ENCODE assay signal across 9 cellular contexts in genomic region chr10:119657725-119658124, GRCh38. TPM values are rescaled to one million over a fixed set of nuclear protein-coding genes. Genes with fewer than 3 reads are reported as not detected.
DNase-seq lines count a peak whose midpoint lies in the region; ATAC-seq lines count a peak whose summit lies in the region.
"Had no signal": no experiment of that assay in that cellular context is flagged by ENCODE, and none has a peak within 500 bp of the region (broad histone marks: within the 10 kb centered on the region; RNA-seq: fewer than 3 reads in every experiment).

No MANE protein-coding gene starts in this region.

- in situ Hi-C loops in G401 (cut with HindIII; ENCODE audit: low sequenced_read_pairs) = no loop called here
- in situ Hi-C loops in HAP-1 (cut with MboI; ENCODE audit: low sequenced_read_pairs) = no loop called here

- H3K36me3 ChIP-seq in adipocyte (ENCODE audit: control insufficient read depth, insufficient read depth, low read length, severe bottlenecking) (peaks cover 6% of the 10 kb centered on the region), HAP-1 (replicated peaks) (peaks cover 26% of the 10 kb centered on the region)

- intact Hi-C loops in sciatic nerve (cut with DNase I) = no loop called here

- H3K4me3 ChIP-seq in adipocyte (ENCODE audit: low read length) (peak overlapping the region; percentile 89), HAP-1 (no peak overlapping the region)

- H3K9me3 ChIP-seq in adipocyte (ENCODE audit: control insufficient read depth, low read length) (no peaks in the 10 kb centered on the region), HAP-1 (no peaks in the 10 kb centered on the region; the same call in 1 of the 2 replicates)

- H3K27me3 ChIP-seq in adipocyte (replicated peaks; ENCODE audit: control insufficient read depth, insufficient read depth, low read length) (no peaks in the 10 kb centered on the region), HAP-1 (ENCODE audit: low read depth) (no peaks in the 10 kb centered on the region)

- H3K4me1 ChIP-seq in adipocyte (ENCODE audit: control insufficient read depth, insufficient read depth, low read length) (peaks cover 82% of the 10 kb centered on the region), HAP-1 (peaks cover 11% of the 10 kb centered on the region)

- peak; percentile 42 for ATAC-seq in sciatic nerve

- DNase-seq in G401 (ENCODE audit: low spot score) (peak; percentile 77), adipocyte (ENCODE audit: low read depth) (no peak), hypothalamus (lab: John Stamatoyannopoulos, UW) (peak in 26 of 51 donors; percentile 9 to 77 (median 44)), sciatic nerve (ENCODE audit: low spot score) (no peak), occipital lobe (lab: John Stamatoyannopoulos, UW) (no peak), GF-D8 (lab: John Stamatoyannopoulos, UW) (no peak), HAP-1 (ENCODE audit: low spot score in 2 of 2) (no peak), activated T-cell treated with anti-CD3 and anti-CD28 coated beads for 4 hours (no peak)
- DNase-seq: NCI-H526 had no signal

- peak overlapping the region; percentile 86 for H3K9ac ChIP-seq in adipocyte (ENCODE audit: low read length)

RNA-seq across cellular contexts. Expression of gene BAG3, which starts 6.5 kb away (rescaled TPM):
- 8.5 and 14.6 TPM in 2 replicates for total RNA-seq in G401 (2014; rRNA removed; shearing (Covaris generic))
- total RNA-seq in sciatic nerve = 50.1 TPM
- total RNA-seq in occipital lobe = 0.78 TPM

Comparison
In these comparisons a context has a peak if more than half of its experiments do, and no peak if none do; other contexts are left out.
1. DNase-seq: peak in G401 (single experiment) and hypothalamus (26 of 51); none in adipocyte (single experiment), sciatic nerve (single experiment), occipital lobe (single experiment), GF-D8 (single experiment), HAP-1 (0 of 2) and activated T-cell treated with anti-CD3 and anti-CD28 coated beads for 4 hours (single experiment).